8 cellular contexts compared by ENCODE assay signal in genomic region chr7:129829677-129830631, GRCh38.
DNase-seq lines count a peak whose midpoint lies in the region; FAIRE-seq and TF ChIP-seq lines count a peak whose summit lies in the region.

No MANE protein-coding gene starts in this region.

- TF ChIP-seq CTCF in choroid plexus epithelial cell (conservative IDR thresholded peaks at IDR 0.05; ENCODE audit: low read depth, low read length): peak; percentile 88

- no peak overlapping the region for H3K4me3 ChIP-seq in choroid plexus epithelial cell (ENCODE audit: low read depth, low read length)

- DNase-seq in A172 (ENCODE audit: low spot score): peak; percentile 81
- DNase-seq in GM19239 (ENCODE audit: insufficient read length, low spot score): peak; percentile 24
- peak; percentile 49 for DNase-seq in NCI-H2196 (lab: John Stamatoyannopoulos, UW; ENCODE audit: unreplicated experiment)
- DNase-seq in activated CD4-positive, CD25-positive, alpha-beta regulatory T cell (lab: John Stamatoyannopoulos, UW): peak in 3 of 4 experiments; percentile 9 to 19 (median 18)
- DNase-seq in choroid plexus epithelial cell (ENCODE audit: low read depth): peak; percentile 92
- peak; percentile 64 for DNase-seq in kidney glomerular epithelial cell (lab: John Stamatoyannopoulos, UW)
- DNase-seq in stimulated activated CD4-positive, alpha-beta T cell treated with anti-CD3 and anti-CD28 coated beads, Interleukin-1b, Interleukin-23, amount 100 ng/mL, for 24 hours (ENCODE audit: low read depth in 4 of 4, low spot score in 1 of 4): peak; percentile 20 to 36 (median 26)
- DNase-seq in GOT3 (lab: John Stamatoyannopoulos, UW): no peak

- peak; percentile 78 for FAIRE-seq in GM19239 (lab: Jason Lieb, UNC)
